In the genomic region with DNA sequence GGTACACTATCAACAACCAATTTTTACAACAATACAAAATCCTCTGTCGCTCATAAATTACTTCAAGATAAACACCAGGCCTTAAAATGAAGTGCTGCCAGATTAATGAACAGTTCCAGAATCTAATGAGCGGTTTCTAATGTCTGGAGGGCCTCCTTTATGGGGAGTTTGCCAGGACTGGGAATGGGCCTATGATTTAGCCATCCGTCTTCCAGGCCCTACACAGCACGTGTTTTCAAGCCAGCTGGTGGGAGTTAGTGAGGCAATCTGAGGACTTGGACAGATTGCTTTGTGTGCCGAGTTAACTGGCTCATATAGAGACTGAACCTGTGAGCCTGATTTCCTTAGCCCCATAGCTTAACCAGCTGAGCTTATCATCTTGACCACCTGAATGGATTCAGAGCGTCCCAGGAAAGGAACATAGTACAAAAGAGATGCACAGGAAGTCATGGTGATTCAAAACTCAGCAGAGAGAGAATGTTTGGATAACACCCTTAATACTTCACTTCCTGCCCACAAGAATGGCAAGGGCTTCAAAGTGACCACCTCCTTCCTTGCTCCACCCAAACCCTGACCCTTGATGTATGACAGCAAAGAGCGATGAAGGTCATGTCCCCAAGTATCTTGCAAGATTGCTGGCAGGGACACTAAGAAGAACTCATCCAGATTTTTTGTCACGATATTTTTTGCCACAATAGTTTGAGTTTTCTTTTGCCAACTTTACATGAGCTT, we compare ENCODE assay signal across 24 cellular contexts.
DNase-seq lines count a peak whose midpoint lies in the region; ATAC-seq and TF ChIP-seq lines count a peak whose summit lies in the region.
"Had no signal": no experiment of that assay in that cellular context is flagged by ENCODE, and none has a peak within 500 bp of the region (broad histone marks: within the 10 kb centered on the region; RNA-seq: fewer than 3 reads in every experiment).

No MANE protein-coding gene starts in this region.

- POLR2A ChIA-PET in HEK293 (lab: Yijun Ruan, JAX): no interaction called here

- no peak overlapping the region for H2BK120ac ChIP-seq in mesenchymal stem cell (ENCODE audit: low read depth, low read length)

- peak; percentile 44 for DNase-seq in Daoy (ENCODE audit: low read depth)
- DNase-seq in brain microvascular endothelial cell: peak; percentile 9
- peak; percentile 19 for DNase-seq in mesenchymal stem cell
- no peak for DNase-seq in NCI-H524 (lab: John Stamatoyannopoulos, UW)
- DNase-seq in T-helper 2 cell treated with Interferon-gamma antibody and Interleukin-4, amounts not matched to agents 5 μg/mL and 100 μg/mL, for 36 hours (ENCODE audit: low spot score): no peak
- DNase-seq in Calu3: no peak
- DNase-seq: activated B cell treated with CpG ODN at 0.5 μM for 24 hours; activated CD8-positive, alpha-beta T cell treated with anti-CD3 and anti-CD28 coated beads, Interleukin-2, amount 10 ng/mL, durations not matched to agents 7 days and 5 days; activated T-cell treated with anti-CD3 and anti-CD28 coated beads, Interleukin-2, amount 50 U/mL, for 4 hours; Caco-2; GF-D8; glutamatergic neuron; MV-4-11; natural killer cell; psoas muscle; SHP77 treated with DMSO at 0.1 percent for 48 hours; substantia nigra had no signal

- H3K36me3 Mint-ChIP-seq in T-helper 2 cell treated with Interferon-gamma antibody and Interleukin-4, amounts not matched to agents 5 μg/mL and 100 μg/mL, for 36 hours (ENCODE audit: low read depth): no peaks in the 10 kb centered on the region
- no peaks in the 10 kb centered on the region for H3K36me3 Mint-ChIP-seq in Calu3 (ENCODE audit: insufficient read depth, unreplicated experiment)
- H3K36me3 Mint-ChIP-seq: activated naive CD4-positive, alpha-beta T cell treated with anti-CD3 and anti-CD28 coated beads, Interleukin-2, amount 50 U/mL, for 72 hours; natural killer cell had no signal

- in situ Hi-C loops in brain microvascular endothelial cell (cut with HindIII; ENCODE audit: low pct_ligation_motif_present, low sequenced_read_pairs): no loop called here

- no peak overlapping the region for H4K8ac ChIP-seq in mesenchymal stem cell (ENCODE audit: low read length)

- H3K4me1 ChIP-seq in HEK293 (ENCODE audit: control insufficient read depth, insufficient read depth, low read length) (no peaks in the 10 kb centered on the region), mesenchymal stem cell (ENCODE audit: control insufficient read depth, insufficient read depth, low read depth, low read length) (no peaks in the 10 kb centered on the region)
- H3K4me1 ChIP-seq: body of pancreas, Caco-2, psoas muscle had no signal

- H2AK5ac ChIP-seq in mesenchymal stem cell (ENCODE audit: low read length, severe bottlenecking): no peak overlapping the region

- H3K27ac Mint-ChIP-seq in T-helper 2 cell treated with Interferon-gamma antibody and Interleukin-4, amounts not matched to agents 5 μg/mL and 100 μg/mL, for 36 hours: no peak overlapping the region
- no peak overlapping the region for H3K27ac Mint-ChIP-seq in Calu3 (ENCODE audit: unreplicated experiment)
- H3K27ac Mint-ChIP-seq: activated B cell treated with CpG ODN at 0.5 μM for 24 hours; activated CD8-positive, alpha-beta T cell treated with anti-CD3 and anti-CD28 coated beads, Interleukin-2, amount 10 ng/mL, durations not matched to agents 7 days and 5 days; activated naive CD4-positive, alpha-beta T cell treated with anti-CD3 and anti-CD28 coated beads, Interleukin-2, amount 50 U/mL, for 72 hours; dendritic cell treated with granulocyte-macrophage colony-stimulating factor and Interleukin-4, amounts not matched to agents 40 ng/mL and 50 ng/mL, for 4 days; natural killer cell; T-helper 1 cell treated with Interleukin-12 subunit alpha and Interleukin-12 subunit beta and Interleukin-4 antibody, amounts not matched to agents 30 μg/mL and 1 μg/mL, for 36 hours had no signal

- no TSS peak for BruUV-seq in Calu3 (replicated peaks; lab: Mats Ljungman, UMichigan)

- no peak overlapping the region for H3K4me3 Mint-ChIP-seq in T-helper 2 cell treated with Interferon-gamma antibody and Interleukin-4, amounts not matched to agents 5 μg/mL and 100 μg/mL, for 36 hours
- no peak overlapping the region for H3K4me3 Mint-ChIP-seq in Calu3 (ENCODE audit: low read depth, unreplicated experiment)
- H3K4me3 Mint-ChIP-seq: activated B cell treated with CpG ODN at 0.5 μM for 24 hours; activated CD8-positive, alpha-beta T cell treated with anti-CD3 and anti-CD28 coated beads, Interleukin-2, amount 10 ng/mL, durations not matched to agents 7 days and 5 days; activated T-cell treated with anti-CD3 and anti-CD28 coated beads, Interleukin-2, amount 50 U/mL, for 4 hours; dendritic cell treated with granulocyte-macrophage colony-stimulating factor and Interleukin-4, amounts not matched to agents 40 ng/mL and 50 ng/mL, for 4 days; natural killer cell; T-helper 1 cell treated with Interleukin-12 subunit alpha and Interleukin-12 subunit beta and Interleukin-4 antibody, amounts not matched to agents 30 μg/mL and 1 μg/mL, for 36 hours had no signal

- WGBS in mesenchymal stem cell: 55% methylated on average over 8 of the region's 8 CpGs

- no peak overlapping the region for H2BK12ac ChIP-seq in mesenchymal stem cell (ENCODE audit: low read length in 2 of 2)

- no peak overlapping the region for H3K18ac ChIP-seq in mesenchymal stem cell (ENCODE audit: low read depth in 1 of 2, low read length in 2 of 2)

- CTCF ChIA-PET in HEK293 (lab: Yijun Ruan, JAX): no interaction called here
- CTCF ChIA-PET in Calu3 (lab: Charles Lee): no interaction called here

- no peak overlapping the region for H3K9ac ChIP-seq in mesenchymal stem cell (ENCODE audit: low read length)

- no peaks in the 10 kb centered on the region for H3K4me1 Mint-ChIP-seq in T-helper 2 cell treated with Interferon-gamma antibody and Interleukin-4, amounts not matched to agents 5 μg/mL and 100 μg/mL, for 36 hours (ENCODE audit: low read depth)
- H3K4me1 Mint-ChIP-seq in Calu3 (ENCODE audit: low read depth, unreplicated experiment): no peaks in the 10 kb centered on the region
- H3K4me1 Mint-ChIP-seq: activated B cell treated with CpG ODN at 0.5 μM for 24 hours, natural killer cell had no signal

- H3K27me3 ChIP-seq in brain microvascular endothelial cell (replicated peaks): no peaks in the 10 kb centered on the region
- H3K27me3 ChIP-seq in mesenchymal stem cell (ENCODE audit: control insufficient read depth in 1 of 2, insufficient read depth in 1 of 2, low read length in 2 of 2): no peaks in the 10 kb centered on the region
- H3K27me3 ChIP-seq: body of pancreas had no signal

- H4K91ac ChIP-seq in mesenchymal stem cell (ENCODE audit: low read length): no peak overlapping the region

- no peak overlapping the region for H2BK15ac ChIP-seq in mesenchymal stem cell (ENCODE audit: low read depth, poor library complexity, severe bottlenecking)

- no peak overlapping the region for H3K4me3 ChIP-seq in HEK293 (ENCODE audit: low read depth, low read length)
- H3K4me3 ChIP-seq in brain microvascular endothelial cell (ENCODE audit: low read depth, low read length): no peak overlapping the region
- no peak overlapping the region for H3K4me3 ChIP-seq in mesenchymal stem cell (ENCODE audit: insufficient read depth in 1 of 2, low read depth in 1 of 2, low read length in 2 of 2)
- H3K4me3 ChIP-seq: body of pancreas, K562, psoas muscle had no signal

- no peak overlapping the region for H3K23ac ChIP-seq in mesenchymal stem cell (ENCODE audit: low read length in 2 of 2)

- no peaks in the 10 kb centered on the region for H3K27me3 Mint-ChIP-seq in T-helper 2 cell treated with Interferon-gamma antibody and Interleukin-4, amounts not matched to agents 5 μg/mL and 100 μg/mL, for 36 hours (ENCODE audit: low read depth)
- peaks cover 35% of the 10 kb centered on the region for H3K27me3 Mint-ChIP-seq in Calu3 (ENCODE audit: unreplicated experiment)
- H3K27me3 Mint-ChIP-seq: dendritic cell treated with granulocyte-macrophage colony-stimulating factor and Interleukin-4, amounts not matched to agents 40 ng/mL and 50 ng/mL, for 4 days had no signal

- no peak overlapping the region for H3K27ac ChIP-seq in HEK293 (ENCODE audit: extremely low read depth, low read depth, low read length)
- no peak overlapping the region for H3K27ac ChIP-seq in brain microvascular endothelial cell
- H3K27ac ChIP-seq in mesenchymal stem cell (ENCODE audit: low read length, poor library complexity, severe bottlenecking): no peak overlapping the region
- H3K27ac ChIP-seq: body of pancreas, psoas muscle had no signal

- no peak overlapping the region for H3K4ac ChIP-seq in mesenchymal stem cell (ENCODE audit: low read depth in 1 of 2, low read length in 2 of 2)

- no peak overlapping the region for H3K4me2 ChIP-seq in mesenchymal stem cell (ENCODE audit: low read length, poor library complexity, severe bottlenecking)

- H3K14ac ChIP-seq in mesenchymal stem cell (ENCODE audit: low read length in 2 of 2): no peak overlapping the region

- no peak overlapping the region for H2AFZ ChIP-seq in mesenchymal stem cell (ENCODE audit: low read depth, low read length)

- intact Hi-C loops in Calu3 (cut with micrococcal nuclease; ENCODE audit: unreplicated experiment): no loop called here

- H3K9me3 Mint-ChIP-seq in T-helper 2 cell treated with Interferon-gamma antibody and Interleukin-4, amounts not matched to agents 5 μg/mL and 100 μg/mL, for 36 hours: no peaks in the 10 kb centered on the region
- H3K9me3 Mint-ChIP-seq in Calu3 (ENCODE audit: low read depth, unreplicated experiment): no peaks in the 10 kb centered on the region
- H3K9me3 Mint-ChIP-seq: activated B cell treated with CpG ODN at 0.5 μM for 24 hours; activated T-cell treated with anti-CD3 and anti-CD28 coated beads, Interleukin-2, amount 50 U/mL, for 4 hours; dendritic cell treated with granulocyte-macrophage colony-stimulating factor and Interleukin-4, amounts not matched to agents 40 ng/mL and 50 ng/mL, for 4 days; T-helper 1 cell treated with Interleukin-12 subunit alpha and Interleukin-12 subunit beta and Interleukin-4 antibody, amounts not matched to agents 30 μg/mL and 1 μg/mL, for 36 hours had no signal

- H3K9me3 ChIP-seq in HEK293 (ENCODE audit: control insufficient read depth, insufficient read depth, low read depth, low read length): no peaks in the 10 kb centered on the region
- H3K9me3 ChIP-seq in mesenchymal stem cell (ENCODE audit: control insufficient read depth, low read length): peaks cover 8% of the 10 kb centered on the region
- H3K9me3 ChIP-seq: Caco-2, psoas muscle had no signal

- H3K36me3 ChIP-seq in HEK293 (ENCODE audit: control insufficient read depth in 2 of 2, insufficient read depth in 1 of 2, low read length in 2 of 2): no peaks in the 10 kb centered on the region
- no peaks in the 10 kb centered on the region for H3K36me3 ChIP-seq in brain microvascular endothelial cell (replicated peaks)
- no peaks in the 10 kb centered on the region for H3K36me3 ChIP-seq in mesenchymal stem cell (ENCODE audit: control insufficient read depth in 1 of 2, insufficient read depth in 2 of 2, low read depth in 1 of 2, low read length in 2 of 2)

- no peak for TF ChIP-seq CTCF in HEK293 (tag by site-specific recombination; IDR thresholded peaks at IDR 0.05)
- no peak for TF ChIP-seq CTCF in brain microvascular endothelial cell (IDR thresholded peaks at IDR 0.05; ENCODE audit: low read depth, low read length, missing control alignments)
- no peak for TF ChIP-seq CTCF in Calu3 (IDR thresholded peaks at IDR 0.05; ENCODE audit: unreplicated experiment)

- ATAC-seq in GM19467 (IDR thresholded peaks at IDR 0.05; ENCODE audit: unreplicated experiment): no peak
- ATAC-seq: activated CD8-positive, alpha-beta T cell treated with anti-CD3 and anti-CD28 coated beads, Interleukin-2, amount 10 ng/mL, durations not matched to agents 7 days and 5 days; activated naive CD4-positive, alpha-beta T cell treated with anti-CD3 and anti-CD28 coated beads, Interleukin-2, amount 50 U/mL, for 72 hours; activated T-cell treated with anti-CD3 and anti-CD28 coated beads, Interleukin-2, amount 50 U/mL, for 4 hours; body of pancreas; K562; natural killer cell; psoas muscle had no signal

- no peak overlapping the region for H2BK5ac ChIP-seq in mesenchymal stem cell (ENCODE audit: low read depth, low read length, poor library complexity, severe bottlenecking)

- H3K79me1 ChIP-seq in mesenchymal stem cell (replicated peaks; ENCODE audit: low read length, poor library complexity, severe bottlenecking): no peaks in the 10 kb centered on the region

Comparison
In these comparisons a context has a peak if more than half of its experiments do, and no peak if none do; other contexts are left out.
1. DNase-seq: peak in Daoy (single experiment), brain microvascular endothelial cell (single experiment) and mesenchymal stem cell (single experiment); none in NCI-H524 (0 of 2), T-helper 2 cell treated with Interferon-gamma antibody and Interleukin-4, amounts not matched to agents 5 μg/mL and 100 μg/mL, for 36 hours (single experiment) and Calu3 (single experiment).